1 cellular context compared by ENCODE assay signal in genomic region chr3:61569856-61570255, GRCh38.
TF ChIP-seq lines count a peak whose summit lies in the region.

No MANE protein-coding gene starts in this region.

TF ChIP-seq in HepG2, 621 proteins besides CTCF, POLR2A, EP300 and RAD21:
- TF ChIP-seq ZNF530 (CRISPR knock-in tag; IDR thresholded peaks at IDR 0.05; ENCODE audit: low read depth) (no peak), SRSF1 (optimal IDR thresholded peaks at IDR 0.05; ENCODE audit: low read depth, low read length) (no peak), SMC3 (IDR thresholded peaks at IDR 0.05; ENCODE audit: low read length) (no peak), NFE2 (CRISPR knock-in tag; IDR thresholded peaks at IDR 0.05) (no peak), HOMEZ (CRISPR knock-in tag; IDR thresholded peaks at IDR 0.05; ENCODE audit: low read depth) (no peak), ZNF503 (CRISPR knock-in tag; IDR thresholded peaks at IDR 0.05) (no peak), ZNF646 (CRISPR knock-in tag; IDR thresholded peaks at IDR 0.05) (no peak)
